In the genomic region with DNA sequence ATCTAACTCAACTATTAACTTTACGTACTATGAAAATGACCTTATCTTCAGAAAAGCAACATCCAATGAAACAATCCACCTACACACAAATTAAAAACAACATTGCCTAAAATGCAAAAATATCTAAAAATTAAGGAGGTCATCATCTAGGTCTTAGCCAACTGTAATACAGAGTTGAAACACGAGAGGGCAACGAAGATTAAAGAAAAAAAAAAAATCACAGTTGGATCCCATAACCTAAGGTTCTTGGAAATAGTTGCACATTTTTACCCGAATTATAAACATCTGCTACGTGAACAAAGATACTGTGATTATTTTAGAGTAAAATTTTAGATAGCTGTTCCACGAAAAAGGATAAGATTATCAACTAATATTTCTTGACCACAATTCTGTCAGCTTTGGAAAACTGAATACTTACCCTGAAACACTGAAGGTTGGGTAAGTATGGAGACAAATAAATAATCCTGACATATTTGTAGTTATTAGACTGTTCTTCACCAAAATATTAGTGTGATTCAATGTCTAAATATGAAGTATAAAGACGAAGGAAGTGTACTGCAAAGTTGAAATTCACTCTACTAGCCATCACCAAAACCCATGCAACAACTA, we compare ENCODE assay signal across 8 cellular contexts.
DNase-seq lines count a peak whose midpoint lies in the region; ATAC-seq, FAIRE-seq and TF ChIP-seq lines count a peak whose summit lies in the region.

No MANE protein-coding gene starts in this region.

- FAIRE-seq in D721Med (lab: Jason Lieb, UNC): peak; percentile 88
- FAIRE-seq in islet of Langerhans (lab: Jason Lieb, UNC): peak; percentile 97

- ATAC-seq in GM21526 (IDR thresholded peaks at IDR 0.05; ENCODE audit: low FRiP score, unreplicated experiment) (no peak), HG02642 (IDR thresholded peaks at IDR 0.05; ENCODE audit: poor library complexity, unreplicated experiment) (no peak)

- H3K27ac ChIP-seq in ascending aorta: peak overlapping the region; percentile 10 to 35
- peak overlapping the region; percentile 1 to 73 for H3K27ac ChIP-seq in uterus

- H3K27me3 ChIP-seq in ascending aorta: no peaks in the 10 kb centered on the region
- no peaks in the 10 kb centered on the region for H3K27me3 ChIP-seq in uterus

- H3K4me3 ChIP-seq in ascending aorta (no peak overlapping the region), uterus (no peak overlapping the region)

- DNase-seq in D721Med (ENCODE audit: insufficient read length, low spot score) (no peak), HT1080 (ENCODE audit: low read depth) (peak; percentile 51), ascending aorta (ENCODE audit: low spot score in 2 of 2) (no peak), uterus (no peak), NCI-H1436 treated with DMSO at 0.1 percent for 48 hours (lab: John Stamatoyannopoulos, UW) (no peak)

- peaks cover 3 to 22% of the 10 kb centered on the region in 2 donors for H3K4me1 ChIP-seq in ascending aorta
- H3K4me1 ChIP-seq in uterus: peaks cover 0 to 6% of the 10 kb centered on the region in 2 donors

- intact Hi-C loops in ascending aorta (cut with DNase I): loop anchor here (1.0 to 10.0 kb wide), 4 partner anchors 15 to 625 kb away; partner anchors contain the start of gene RAVER2
- intact Hi-C loops in uterus (cut with DNase I; ENCODE audit: low total_unique reads): loop anchor here (10.0 kb wide), 1 partner anchor 55 kb away; no protein-coding TSS in a partner anchor

- no peaks in the 10 kb centered on the region for H3K9me3 ChIP-seq in ascending aorta
- H3K9me3 ChIP-seq in uterus: no peaks in the 10 kb centered on the region

- peaks cover 28 to 35% of the 10 kb centered on the region in 2 donors for H3K36me3 ChIP-seq in ascending aorta
- no peaks in the 10 kb centered on the region for H3K36me3 ChIP-seq in uterus

- TF ChIP-seq POLR2A in uterus (IDR thresholded peaks at IDR 0.05): no peak

- peak; percentile 61 for TF ChIP-seq CTCF in D721Med (IDR thresholded peaks at IDR 0.05; ENCODE audit: insufficient read depth, missing control alignments)
- peak; percentile 64 to 70 (median 67) for TF ChIP-seq CTCF in ascending aorta (IDR thresholded peaks at IDR 0.05)
- peak; percentile 58 to 73 (median 62) for TF ChIP-seq CTCF in uterus (IDR thresholded peaks at IDR 0.05)
